ENCODE assay signal across 2 cellular contexts in the genomic region with DNA sequence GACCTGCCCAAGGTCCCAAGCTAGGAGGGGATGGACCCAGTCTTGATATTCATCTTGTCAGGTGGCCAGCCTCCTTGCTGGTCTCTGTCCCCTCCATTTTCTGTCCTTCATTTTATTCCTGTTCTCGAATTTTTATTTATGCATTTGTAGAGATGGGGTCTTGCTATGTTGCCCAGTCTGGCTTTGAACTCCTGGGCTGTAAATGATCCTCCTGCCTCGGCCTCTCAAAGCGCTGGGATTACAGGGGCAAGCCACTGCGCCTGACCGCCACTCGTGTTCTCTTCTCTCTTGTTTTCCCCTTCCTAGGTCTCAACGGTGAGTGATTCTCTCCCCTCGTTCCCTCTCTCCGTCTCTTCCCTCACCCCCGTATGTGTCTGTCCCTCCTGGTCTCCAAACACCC.
A peak's percentile ranks its signal among the peaks of the same experiment; 100 is the strongest.
TF ChIP-seq lines count a peak whose summit lies in the region.

No MANE protein-coding gene starts in this region.

TF ChIP-seq in HepG2, 621 proteins besides CTCF, POLR2A, EP300 and RAD21:
- TF ChIP-seq ZNF121 (CRISPR knock-in tag; IDR thresholded peaks at IDR 0.05) (peak; percentile 81), ZNF136 (CRISPR knock-in tag; IDR thresholded peaks at IDR 0.05; ENCODE audit: low read depth) (no peak)
- TF ChIP-seq, protein P1, sequence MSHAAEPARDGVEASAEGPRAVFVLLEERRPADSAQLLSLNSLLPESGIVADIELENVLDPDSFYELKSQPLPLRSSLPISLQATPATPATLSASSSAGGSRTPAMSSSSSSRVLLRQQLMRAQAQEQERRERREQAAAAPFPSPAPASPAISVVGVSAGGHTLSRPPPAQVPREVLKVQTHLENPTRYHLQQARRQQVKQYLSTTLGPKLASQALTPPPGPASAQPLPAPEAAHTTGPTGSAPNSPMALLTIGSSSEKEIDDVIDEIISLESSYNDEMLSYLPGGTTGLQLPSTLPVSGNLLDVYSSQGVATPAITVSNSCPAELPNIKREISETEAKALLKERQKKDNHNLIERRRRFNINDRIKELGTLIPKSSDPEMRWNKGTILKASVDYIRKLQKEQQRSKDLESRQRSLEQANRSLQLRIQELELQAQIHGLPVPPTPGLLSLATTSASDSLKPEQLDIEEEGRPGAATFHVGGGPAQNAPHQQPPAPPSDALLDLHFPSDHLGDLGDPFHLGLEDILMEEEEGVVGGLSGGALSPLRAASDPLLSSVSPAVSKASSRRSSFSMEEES (CRISPR knock-in tag; IDR thresholded peaks at IDR 0.05) = no peak

TF ChIP-seq in H1, 55 proteins besides CTCF, POLR2A, EP300 and RAD21:
- peak; percentile 95; the same call in 1 of the 2 replicates for TF ChIP-seq KDM1A (IDR thresholded peaks at IDR 0.05; ENCODE audit: borderline replicate concordance, low read length)
- TF ChIP-seq CBX8 (IDR thresholded peaks at IDR 0.05; ENCODE audit: borderline replicate concordance, low read depth, low read length) = no peak
TF ChIP-seq in H1: peak in this region for 1.
